ENCODE assay signal across 8 cellular contexts in genomic region chr12:84911331-84912190, GRCh38. TPM values are rescaled to one million over a fixed set of nuclear protein-coding genes. Genes with fewer than 3 reads are reported as not detected.
DNase-seq lines count a peak whose midpoint lies in the region; ATAC-seq and TF ChIP-seq lines count a peak whose summit lies in the region.

No MANE protein-coding gene starts in this region.

- H3K9me3 ChIP-seq in testis, result no peaks in the 10 kb centered on the region

- intact Hi-C loops in testis (cut with DNase I; ENCODE audit: low total_unique reads), result no loop called here

- peaks cover 18% of the 10 kb centered on the region for H3K4me1 ChIP-seq in KMS-11 (ENCODE audit: low read depth, poor library complexity, severe bottlenecking)
- H3K4me1 ChIP-seq in testis, result no peaks in the 10 kb centered on the region

- WGBS in testis, 2 donors, result 1 to 2% methylated on average over 38 to 46 of the region's 46 CpGs

- H3K36me3 ChIP-seq in KMS-11 (ENCODE audit: insufficient read depth) (no peaks in the 10 kb centered on the region), testis (ENCODE audit: low read depth, missing control alignments) (no peaks in the 10 kb centered on the region)

- H4K20me1 ChIP-seq in KMS-11 (ENCODE audit: insufficient read depth), result no peaks in the 10 kb centered on the region

- H3K79me2 ChIP-seq in KMS-11 (ENCODE audit: insufficient read depth, low read depth), result no peaks in the 10 kb centered on the region

- H3K4me2 ChIP-seq in KMS-11, result peak overlapping the region; percentile 68

- peak overlapping the region; percentile 86 for H2AFZ ChIP-seq in KMS-11 (ENCODE audit: low read depth)

- H3K27me3 ChIP-seq in KMS-11 (ENCODE audit: insufficient read depth, low read depth), result no peaks in the 10 kb centered on the region
- H3K27me3 ChIP-seq in testis, result no peaks in the 10 kb centered on the region

- TF ChIP-seq CTCF in KMS-11 (conservative IDR thresholded peaks at IDR 0.05; ENCODE audit: low read depth, low read length), result no peak
- no peak for TF ChIP-seq CTCF in testis (IDR thresholded peaks at IDR 0.05)

- peak overlapping the region; percentile 91 for H3K9ac ChIP-seq in KMS-11

- DNase-seq in DMS153 treated with DMSO at 0.1 percent for 48 hours (lab: John Stamatoyannopoulos, UW; ENCODE audit: unreplicated experiment) (peak; percentile 13), SW 1271 (lab: John Stamatoyannopoulos, UW) (peak; percentile 20 to 77), epidermal melanocyte (ENCODE audit: insufficient read length, low spot score) (peak; percentile 56), medulla oblongata (ENCODE audit: extremely low spot score) (peak; percentile 48), testis (peak; percentile 88)

- peak overlapping the region; percentile 61 for H3K4me3 ChIP-seq in KMS-11 (IDR thresholded peaks at IDR 0.05; ENCODE audit: insufficient read depth, low read depth, low read length)
- peak overlapping the region; percentile 47 to 63 for H3K4me3 ChIP-seq in testis

- no peak for TF ChIP-seq POLR2A in testis (IDR thresholded peaks at IDR 0.05)

- ATAC-seq in GM18873 (IDR thresholded peaks at IDR 0.05; ENCODE audit: low FRiP score, unreplicated experiment) (no peak), GM18867 (IDR thresholded peaks at IDR 0.05; ENCODE audit: unreplicated experiment) (no peak)

- H3K27ac ChIP-seq in KMS-11 (peak overlapping the region; percentile 86), testis (no peak overlapping the region)

RNA-seq across cellular contexts. Expression of gene SLC6A15, which starts 1.0 kb away (rescaled TPM):
- total RNA-seq in testis, result 1 to 10 TPM; 1.7 to 3.1 TPM
- 2.0 TPM for polyA plus RNA-seq in testis (ENCODE audit: insufficient read depth, low read depth, low replicate concordance)

Comparison
In these comparisons a context has a peak if more than half of its experiments do, and no peak if none do; other contexts are left out.
1. DNase-seq: peak in every context shown above with its lines; median percentile 88 in testis; 56 in epidermal melanocyte; 48 in SW 1271; 48 in medulla oblongata; 13 in DMS153 treated with DMSO at 0.1 percent for 48 hours.